ENCODE assay signal across 2 cellular contexts in the genomic region with DNA sequence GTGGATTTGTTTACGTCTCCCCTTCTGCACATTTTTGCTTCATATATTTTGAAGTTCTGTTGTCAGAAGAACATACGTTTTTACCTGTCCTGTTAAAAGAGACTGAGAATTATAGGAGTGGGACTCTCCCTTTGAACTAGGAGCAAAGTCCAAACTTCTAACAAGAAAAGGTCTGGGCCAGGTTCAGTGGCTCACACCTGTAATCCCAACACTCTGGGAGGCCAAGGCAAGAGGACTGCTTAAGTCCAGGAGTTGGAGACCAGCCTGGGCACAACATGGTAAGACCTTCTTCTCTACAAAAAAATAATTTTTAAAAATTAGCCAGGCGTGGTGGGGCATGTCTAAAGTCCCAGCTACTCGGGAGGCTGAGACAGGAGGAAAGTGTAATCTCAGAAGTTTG.
A peak's percentile ranks its signal among the peaks of the same experiment; 100 is the strongest.
TF ChIP-seq lines count a peak whose summit lies in the region.

No MANE protein-coding gene starts in this region.

TF ChIP-seq in HepG2, 621 proteins besides CTCF, POLR2A, EP300 and RAD21 (continues in another document):
- peak; percentile 79 for TF ChIP-seq HNF4A (CRISPR knock-in tag; IDR thresholded peaks at IDR 0.05)
- TF ChIP-seq, protein P1, sequence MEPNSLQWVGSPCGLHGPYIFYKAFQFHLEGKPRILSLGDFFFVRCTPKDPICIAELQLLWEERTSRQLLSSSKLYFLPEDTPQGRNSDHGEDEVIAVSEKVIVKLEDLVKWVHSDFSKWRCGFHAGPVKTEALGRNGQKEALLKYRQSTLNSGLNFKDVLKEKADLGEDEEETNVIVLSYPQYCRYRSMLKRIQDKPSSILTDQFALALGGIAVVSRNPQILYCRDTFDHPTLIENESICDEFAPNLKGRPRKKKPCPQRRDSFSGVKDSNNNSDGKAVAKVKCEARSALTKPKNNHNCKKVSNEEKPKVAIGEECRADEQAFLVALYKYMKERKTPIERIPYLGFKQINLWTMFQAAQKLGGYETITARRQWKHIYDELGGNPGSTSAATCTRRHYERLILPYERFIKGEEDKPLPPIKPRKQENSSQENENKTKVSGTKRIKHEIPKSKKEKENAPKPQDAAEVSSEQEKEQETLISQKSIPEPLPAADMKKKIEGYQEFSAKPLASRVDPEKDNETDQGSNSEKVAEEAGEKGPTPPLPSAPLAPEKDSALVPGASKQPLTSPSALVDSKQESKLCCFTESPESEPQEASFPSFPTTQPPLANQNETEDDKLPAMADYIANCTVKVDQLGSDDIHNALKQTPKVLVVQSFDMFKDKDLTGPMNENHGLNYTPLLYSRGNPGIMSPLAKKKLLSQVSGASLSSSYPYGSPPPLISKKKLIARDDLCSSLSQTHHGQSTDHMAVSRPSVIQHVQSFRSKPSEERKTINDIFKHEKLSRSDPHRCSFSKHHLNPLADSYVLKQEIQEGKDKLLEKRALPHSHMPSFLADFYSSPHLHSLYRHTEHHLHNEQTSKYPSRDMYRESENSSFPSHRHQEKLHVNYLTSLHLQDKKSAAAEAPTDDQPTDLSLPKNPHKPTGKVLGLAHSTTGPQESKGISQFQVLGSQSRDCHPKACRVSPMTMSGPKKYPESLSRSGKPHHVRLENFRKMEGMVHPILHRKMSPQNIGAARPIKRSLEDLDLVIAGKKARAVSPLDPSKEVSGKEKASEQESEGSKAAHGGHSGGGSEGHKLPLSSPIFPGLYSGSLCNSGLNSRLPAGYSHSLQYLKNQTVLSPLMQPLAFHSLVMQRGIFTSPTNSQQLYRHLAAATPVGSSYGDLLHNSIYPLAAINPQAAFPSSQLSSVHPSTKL (CRISPR knock-in tag; IDR thresholded peaks at IDR 0.05): peak; percentile 28; the same call in 1 of the 2 replicates
- TF ChIP-seq, protein P2, sequence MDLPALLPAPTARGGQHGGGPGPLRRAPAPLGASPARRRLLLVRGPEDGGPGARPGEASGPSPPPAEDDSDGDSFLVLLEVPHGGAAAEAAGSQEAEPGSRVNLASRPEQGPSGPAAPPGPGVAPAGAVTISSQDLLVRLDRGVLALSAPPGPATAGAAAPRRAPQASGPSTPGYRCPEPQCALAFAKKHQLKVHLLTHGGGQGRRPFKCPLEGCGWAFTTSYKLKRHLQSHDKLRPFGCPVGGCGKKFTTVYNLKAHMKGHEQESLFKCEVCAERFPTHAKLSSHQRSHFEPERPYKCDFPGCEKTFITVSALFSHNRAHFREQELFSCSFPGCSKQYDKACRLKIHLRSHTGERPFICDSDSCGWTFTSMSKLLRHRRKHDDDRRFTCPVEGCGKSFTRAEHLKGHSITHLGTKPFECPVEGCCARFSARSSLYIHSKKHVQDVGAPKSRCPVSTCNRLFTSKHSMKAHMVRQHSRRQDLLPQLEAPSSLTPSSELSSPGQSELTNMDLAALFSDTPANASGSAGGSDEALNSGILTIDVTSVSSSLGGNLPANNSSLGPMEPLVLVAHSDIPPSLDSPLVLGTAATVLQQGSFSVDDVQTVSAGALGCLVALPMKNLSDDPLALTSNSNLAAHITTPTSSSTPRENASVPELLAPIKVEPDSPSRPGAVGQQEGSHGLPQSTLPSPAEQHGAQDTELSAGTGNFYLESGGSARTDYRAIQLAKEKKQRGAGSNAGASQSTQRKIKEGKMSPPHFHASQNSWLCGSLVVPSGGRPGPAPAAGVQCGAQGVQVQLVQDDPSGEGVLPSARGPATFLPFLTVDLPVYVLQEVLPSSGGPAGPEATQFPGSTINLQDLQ (CRISPR knock-in tag; IDR thresholded peaks at IDR 0.05): no peak
- TF ChIP-seq, protein P3, sequence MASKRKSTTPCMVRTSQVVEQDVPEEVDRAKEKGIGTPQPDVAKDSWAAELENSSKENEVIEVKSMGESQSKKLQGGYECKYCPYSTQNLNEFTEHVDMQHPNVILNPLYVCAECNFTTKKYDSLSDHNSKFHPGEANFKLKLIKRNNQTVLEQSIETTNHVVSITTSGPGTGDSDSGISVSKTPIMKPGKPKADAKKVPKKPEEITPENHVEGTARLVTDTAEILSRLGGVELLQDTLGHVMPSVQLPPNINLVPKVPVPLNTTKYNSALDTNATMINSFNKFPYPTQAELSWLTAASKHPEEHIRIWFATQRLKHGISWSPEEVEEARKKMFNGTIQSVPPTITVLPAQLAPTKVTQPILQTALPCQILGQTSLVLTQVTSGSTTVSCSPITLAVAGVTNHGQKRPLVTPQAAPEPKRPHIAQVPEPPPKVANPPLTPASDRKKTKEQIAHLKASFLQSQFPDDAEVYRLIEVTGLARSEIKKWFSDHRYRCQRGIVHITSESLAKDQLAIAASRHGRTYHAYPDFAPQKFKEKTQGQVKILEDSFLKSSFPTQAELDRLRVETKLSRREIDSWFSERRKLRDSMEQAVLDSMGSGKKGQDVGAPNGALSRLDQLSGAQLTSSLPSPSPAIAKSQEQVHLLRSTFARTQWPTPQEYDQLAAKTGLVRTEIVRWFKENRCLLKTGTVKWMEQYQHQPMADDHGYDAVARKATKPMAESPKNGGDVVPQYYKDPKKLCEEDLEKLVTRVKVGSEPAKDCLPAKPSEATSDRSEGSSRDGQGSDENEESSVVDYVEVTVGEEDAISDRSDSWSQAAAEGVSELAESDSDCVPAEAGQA (IDR thresholded peaks at IDR 0.05; ENCODE audit: low read depth): no peak
- TF ChIP-seq, protein P3 (CRISPR knock-in tag; IDR thresholded peaks at IDR 0.05; ENCODE audit: borderline replicate concordance): no peak
- TF ChIP-seq PHF21A (CRISPR knock-in tag; IDR thresholded peaks at IDR 0.05): 0 out of 2 replicates have a peak, but pooled peaks have one; percentile 32
- TF ChIP-seq ZEB1 (IDR thresholded peaks at IDR 0.05; ENCODE audit: insufficient replicate concordance, low read depth): peak; percentile 45
- TF ChIP-seq BCL6 (CRISPR knock-in tag; IDR thresholded peaks at IDR 0.05): 0 out of 2 replicates have a peak, but pooled peaks have one; percentile 18
- TF ChIP-seq SAP130 (CRISPR knock-in tag; IDR thresholded peaks at IDR 0.05; ENCODE audit: low read depth): peak; percentile 21; the same call in 1 of the 2 replicates
- peak; percentile 39; the same call in 1 of the 2 replicates for TF ChIP-seq POGZ (CRISPR knock-in tag; IDR thresholded peaks at IDR 0.05)
- TF ChIP-seq HNRNPUL1 (IDR thresholded peaks at IDR 0.05; ENCODE audit: low read depth, low read length): no peak
- peak; percentile 62; the same call in 1 of the 2 replicates for TF ChIP-seq ZMYM2 (CRISPR knock-in tag; IDR thresholded peaks at IDR 0.05)

TF ChIP-seq in liver, 16 proteins besides CTCF, POLR2A, EP300 and RAD21:
- no peak for TF ChIP-seq GABPA (IDR thresholded peaks at IDR 0.05 in 1 of 2, conservative IDR thresholded peaks at IDR 0.05 in 1 of 2)
- TF ChIP-seq HNF4A (conservative IDR thresholded peaks at IDR 0.05): peak; percentile 18 to 61
- no peak for TF ChIP-seq FOXA2 (IDR thresholded peaks at IDR 0.05)
- no peak for TF ChIP-seq FOXA1 (IDR thresholded peaks at IDR 0.05)
- TF ChIP-seq HNF4G (IDR thresholded peaks at IDR 0.05): no peak
- TF ChIP-seq, protein P4, sequence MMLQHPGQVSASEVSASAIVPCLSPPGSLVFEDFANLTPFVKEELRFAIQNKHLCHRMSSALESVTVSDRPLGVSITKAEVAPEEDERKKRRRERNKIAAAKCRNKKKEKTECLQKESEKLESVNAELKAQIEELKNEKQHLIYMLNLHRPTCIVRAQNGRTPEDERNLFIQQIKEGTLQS (IDR thresholded peaks at IDR 0.05): no peak
